ENCODE assay signal across 8 cellular contexts in genomic region chr19:531753-532571, GRCh38. TPM values are rescaled to one million over a fixed set of nuclear protein-coding genes. Genes with fewer than 3 reads are reported as not detected.
DNase-seq lines count a peak whose midpoint lies in the region; ATAC-seq and TF ChIP-seq lines count a peak whose summit lies in the region.

TSS of gene CDC34 (plus strand) at chr19:531760. CDS start at chr19:531932, 172 bp downstream.

- peaks cover 7 to 38% (median 31%) of the 10 kb centered on the region in 4 donors for H3K4me1 ChIP-seq in tibial artery

- no peak for TF ChIP-seq POLR2A in NB4 (IDR thresholded peaks at IDR 0.05; ENCODE audit: extremely low read depth, insufficient read length)

- H3K36me3 ChIP-seq in tibial artery = peaks cover 13 to 20% (median 17%) of the 10 kb centered on the region in 3 donors

- H3K4me3 ChIP-seq in NB4 (ENCODE audit: low read depth, low read length) = peak within 1 kb of the TSS; percentile 64
- H3K4me3 ChIP-seq in tibial artery = peak within 1 kb of the TSS; percentile 78 to 90

- no peaks in the 10 kb centered on the region for H3K27me3 ChIP-seq in tibial artery

- DNase-seq in GM10248 (ENCODE audit: extremely low spot score) = peak; percentile 50
- DNase-seq in NB4 (ENCODE audit: low read depth) = peak; percentile 33
- DNase-seq in lung microvascular endothelial cell (ENCODE audit: low read depth in 2 of 2) = no peak
- DNase-seq in tibial artery = no peak
- DNase-seq in iPS-NIHi7 (ENCODE audit: extremely low spot score) = no peak
- no peak for DNase-seq in medulla oblongata (ENCODE audit: extremely low spot score)

- H3K9me3 ChIP-seq in tibial artery = no peaks in the 10 kb centered on the region

- intact Hi-C loops in tibial artery (cut with DNase I; ENCODE audit: low total_unique reads) = no loop called here

- ATAC-seq in GM21576 (IDR thresholded peaks at IDR 0.05; ENCODE audit: unreplicated experiment) = peak; percentile 3

- TF ChIP-seq CTCF in GM10248 (IDR thresholded peaks at IDR 0.05; ENCODE audit: control extremely low read depth, extremely low read depth, low read depth, missing control alignments) (no peak), NB4 (IDR thresholded peaks at IDR 0.05; ENCODE audit: low read depth, low read length) (no peak), tibial artery (IDR thresholded peaks at IDR 0.05) (no peak)

- peak within 1 kb of the TSS; percentile 88 for H3K27ac ChIP-seq in cingulate gyrus (ENCODE audit: low read depth, low read length)
- H3K27ac ChIP-seq in tibial artery = peak within 1 kb of the TSS; percentile 97

- POLR2A ChIA-PET in GM10248 (lab: Yijun Ruan, JAX) = interaction anchor here (0.7 to 1.6 kb wide), 4 partner anchors 10 to 43 kb away, joined by 3 to 11 read pairs (median 4); no protein-coding TSS in a partner anchor

- CTCF ChIA-PET in GM10248 (lab: Yijun Ruan, JAX) = interaction anchor here (0.8 to 6.4 kb wide), 7 partner anchors 10 to 40 kb away, joined by 3 to 79 read pairs (median 5); no protein-coding TSS in a partner anchor

RNA-seq across cellular contexts. Expression of gene CDC34, which starts in this region (rescaled TPM):
- 74.3 and 89.3 TPM in 2 replicates for total RNA-seq in lung microvascular endothelial cell

Comparison
In these comparisons a context has a peak if more than half of its experiments do, and no peak if none do; other contexts are left out.
1. DNase-seq: peak in GM10248 (single experiment) and NB4 (single experiment); none in lung microvascular endothelial cell (0 of 2), tibial artery (0 of 2), iPS-NIHi7 (single experiment) and medulla oblongata (single experiment).